Comparison of ENCODE assay signal across 8 cellular contexts in genomic region chr2:113720167-113720566, GRCh38. TPM values are rescaled to one million over a fixed set of nuclear protein-coding genes. Genes with fewer than 3 reads are reported as not detected.
DNase-seq lines count a peak whose midpoint lies in the region; ATAC-seq lines count a peak whose summit lies in the region.

No MANE protein-coding gene starts in this region.

- no peak overlapping the region for H4K91ac ChIP-seq in neuronal stem cell (ENCODE audit: low read depth, low read length, poor library complexity)

- H3K9me3 ChIP-seq in neuronal stem cell (replicated peaks in 1 of 2; ENCODE audit: control insufficient read depth in 2 of 2, insufficient read depth in 1 of 2, low read depth in 1 of 2, low read length in 2 of 2) = no peaks in the 10 kb centered on the region

- no peak overlapping the region for H2AFZ ChIP-seq in neuronal stem cell (ENCODE audit: low read length)

- DNase-seq in AG08396 (ENCODE audit: low spot score) (peak; percentile 19), HCEC 1CT (peak; percentile 56), RPMI8226 (peak; percentile 7), germinal center (ENCODE audit: low spot score) (peak; percentile 6), NCI-H510A treated with DMSO at 0.1 percent for 48 hours (lab: John Stamatoyannopoulos, UW) (no peak), neuronal stem cell (ENCODE audit: low spot score) (no peak)
- no peak for DNase-seq in activated CD4-positive, CD25-positive, alpha-beta regulatory T cell (lab: John Stamatoyannopoulos, UW)

- no peak overlapping the region for H3K18ac ChIP-seq in neuronal stem cell (ENCODE audit: low read length)

- H4K8ac ChIP-seq in neuronal stem cell (ENCODE audit: low read depth, low read length) = no peak overlapping the region

- peaks cover 3 to 70% of the 10 kb centered on the region in 2 donors for H3K36me3 ChIP-seq in neuronal stem cell (replicated peaks in 1 of 2; ENCODE audit: control insufficient read depth in 2 of 2, insufficient read depth in 2 of 2, low read length in 2 of 2)

- H3K23ac ChIP-seq in neuronal stem cell (ENCODE audit: low read depth, low read length, poor library complexity) = no peak overlapping the region

- no peaks in the 10 kb centered on the region for H3K4me1 ChIP-seq in neuronal stem cell (ENCODE audit: control insufficient read depth in 2 of 2, insufficient read depth in 1 of 2, low read depth in 1 of 2, low read length in 2 of 2)

- H2BK120ac ChIP-seq in neuronal stem cell (ENCODE audit: low read depth, low read length) = no peak overlapping the region

- no CpG with 5 or more reads among the region's 3 CpGs for WGBS in neuronal stem cell (ENCODE audit: extremely low coverage in 2 of 2, insufficient read length in 2 of 2, insufficient replicate concordance in 1 of 2), 2 donors

- no peaks in the 10 kb centered on the region for H3K79me1 ChIP-seq in neuronal stem cell (ENCODE audit: low read depth, low read length)

- no peaks in the 10 kb centered on the region for H3K27me3 ChIP-seq in neuronal stem cell (ENCODE audit: control insufficient read depth in 3 of 3, insufficient read depth in 3 of 3, low read depth in 1 of 3, low read length in 3 of 3)

- H2BK15ac ChIP-seq in neuronal stem cell (ENCODE audit: low read length) = no peak overlapping the region

- H3K9ac ChIP-seq in neuronal stem cell (ENCODE audit: low read depth, low read length, poor library complexity) = no peak overlapping the region

- H2AK5ac ChIP-seq in neuronal stem cell (ENCODE audit: low read depth, low read length) = no peak overlapping the region

- H3K14ac ChIP-seq in neuronal stem cell (ENCODE audit: low read length) = no peak overlapping the region

- no peak overlapping the region for H2BK5ac ChIP-seq in neuronal stem cell (ENCODE audit: low read length)

- H2BK12ac ChIP-seq in neuronal stem cell (ENCODE audit: low read length) = no peak overlapping the region

- H3K4me3 ChIP-seq in neuronal stem cell (ENCODE audit: low read length in 2 of 2) = no peak overlapping the region

- H3K4ac ChIP-seq in neuronal stem cell (ENCODE audit: low read length) = no peak overlapping the region

- no peak overlapping the region for H3K4me2 ChIP-seq in neuronal stem cell (ENCODE audit: insufficient read depth, low read length, poor library complexity, severe bottlenecking)

- no peak overlapping the region for H3K27ac ChIP-seq in neuronal stem cell (replicated peaks; ENCODE audit: low read length)

- ATAC-seq in HG02973 (IDR thresholded peaks at IDR 0.05; ENCODE audit: unreplicated experiment) = no peak

RNA-seq across cellular contexts. Expression of gene SLC35F5, which starts 36.3 kb away (rescaled TPM):
- 18.6 TPM for polyA plus RNA-seq in neuronal stem cell (2013, experiment 1 of 2)
- 18.4 TPM for polyA plus RNA-seq in neuronal stem cell (2013, experiment 2 of 2)

Comparison
In these comparisons a context has a peak if more than half of its experiments do, and no peak if none do; other contexts are left out.
1. DNase-seq: peak in AG08396 (single experiment), HCEC 1CT (single experiment), RPMI8226 (single experiment) and germinal center (single experiment); none in NCI-H510A treated with DMSO at 0.1 percent for 48 hours (single experiment), neuronal stem cell (single experiment) and activated CD4-positive, CD25-positive, alpha-beta regulatory T cell (0 of 4).